8 cellular contexts compared by ENCODE assay signal in the genomic region with DNA sequence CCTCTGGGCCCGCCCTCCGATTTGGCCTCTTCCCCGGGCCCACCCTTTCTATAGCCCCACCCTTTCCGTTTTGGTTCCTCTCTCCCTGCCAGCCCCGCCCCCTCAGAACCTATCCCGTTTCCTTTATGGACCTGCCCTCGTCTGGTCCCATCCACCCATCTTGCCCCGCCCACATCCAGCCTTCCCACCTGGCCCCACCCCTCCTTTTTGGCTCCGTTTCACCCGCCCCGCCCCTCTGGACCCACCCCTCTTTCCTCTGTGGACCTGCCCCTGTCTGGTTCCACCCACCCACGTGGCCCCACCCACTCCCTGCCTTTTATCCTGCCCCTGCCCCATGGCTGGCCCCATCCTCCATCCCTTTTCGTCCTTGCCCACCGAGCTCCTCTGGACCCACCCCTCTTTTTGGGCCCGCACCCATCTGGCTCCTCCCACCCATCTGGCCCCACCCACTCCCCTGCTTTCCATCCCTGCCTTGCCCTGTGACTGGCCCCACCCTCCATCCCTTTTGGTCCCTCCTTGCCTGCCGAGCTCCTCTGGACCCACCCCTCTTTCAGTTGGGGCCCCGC.
DNase-seq lines count a peak whose midpoint lies in the region; ATAC-seq and TF ChIP-seq lines count a peak whose summit lies in the region.

No MANE protein-coding gene starts in this region.

- DNase-seq in BE2C: peak; percentile 25
- peak; percentile 74 for DNase-seq in NCI-H1417 treated with DMSO at 0.1 percent for 48 hours (lab: John Stamatoyannopoulos, UW)
- peak; percentile 2 to 31 for DNase-seq in activated CD4-positive, alpha-beta T cell treated with anti-CD3 and anti-CD28 coated beads, Interleukin-2, amount 50 U/mL, for 4 hours
- peak; percentile 62 for DNase-seq in germinal center (ENCODE audit: low spot score)
- DNase-seq in stimulated activated CD4-positive, alpha-beta T cell treated with anti-CD3 and anti-CD28 coated beads, Interleukin-2, amount 100 ng/mL, for 4 hours (ENCODE audit: low read depth): peak; percentile 23
- DNase-seq in GOT3 (lab: John Stamatoyannopoulos, UW): no peak

- ATAC-seq in HG03095 (IDR thresholded peaks at IDR 0.05; ENCODE audit: unreplicated experiment): no peak
- no peak for ATAC-seq in HG03460 (IDR thresholded peaks at IDR 0.05; ENCODE audit: unreplicated experiment)

- H3K36me3 ChIP-seq in BE2C: no peaks in the 10 kb centered on the region

- no peak for TF ChIP-seq CTCF in BE2C (IDR thresholded peaks at IDR 0.05; ENCODE audit: low read depth, low read length)

- no peak overlapping the region for H3K4me3 ChIP-seq in BE2C (ENCODE audit: low read depth, low read length)

- H3K27me3 ChIP-seq in BE2C: no peaks in the 10 kb centered on the region

- no peaks in the 10 kb centered on the region for H3K9me3 ChIP-seq in BE2C

- H3K4me1 ChIP-seq in BE2C: peaks cover 14% of the 10 kb centered on the region
